31 cellular contexts compared by ENCODE assay signal in genomic region chr13:109209526-109209925, GRCh38.
"Had no signal": no experiment of that assay in that cellular context is flagged by ENCODE, and none has a peak within 500 bp of the region (broad histone marks: within the 10 kb centered on the region; RNA-seq: fewer than 3 reads in every experiment).

No MANE protein-coding gene starts in this region.

- H3K4me3 ChIP-seq: ascending aorta, coronary artery, dorsolateral prefrontal cortex, gastroesophageal sphincter, hepatocyte, mucosa of descending colon, stomach, thyroid gland, upper lobe of left lung, vagina had no signal

- H3K36me3 Mint-ChIP-seq: activated naive CD4-positive, alpha-beta T cell treated with anti-CD3 and anti-CD28 coated beads, Interleukin-2, amount 10 ng/mL, durations not matched to agents 7 days and 5 days; activated naive CD8-positive, alpha-beta T cell treated with anti-CD3 and anti-CD28 coated beads, Interleukin-2, amount 10 ng/mL, durations not matched to agents 7 days and 5 days; brain; natural killer cell treated with Interleukin-12 subunit alpha and Interleukin-12 subunit beta and Interleukin-15 and Interleukin-18, amount 100 ng/mL, for 72 hours; stimulated activated naive B cell treated with anti-CD40 and anti-IgM and Interleukin-4, amounts not matched to agents 10 μg/mL and 1 μg/mL and 100 μg/mL, for 72 hours had no signal

- H3K4me2 ChIP-seq: hepatocyte had no signal

- ATAC-seq: activated CD4-positive, CD25-positive, alpha-beta regulatory T cell treated with anti-CD3 and anti-CD28 coated beads, Interleukin-2, amount 50 U/mL, for 24 hours; gastroesophageal sphincter; left cardiac atrium; left ventricle myocardium superior; mucosa of descending colon; natural killer cell treated with Interleukin-12 subunit alpha and Interleukin-12 subunit beta and Interleukin-15 and Interleukin-18, amount 100 ng/mL, for 72 hours; right cardiac atrium; stimulated activated naive B cell treated with anti-CD40 and anti-IgM and Interleukin-4, amounts not matched to agents 10 μg/mL and 1 μg/mL and 100 μg/mL, for 72 hours had no signal

- H3K9me3 ChIP-seq: ascending aorta, gastroesophageal sphincter, mucosa of descending colon, stomach, thyroid gland, upper lobe of left lung, vagina had no signal

- H3K9me3 Mint-ChIP-seq: activated naive CD4-positive, alpha-beta T cell treated with anti-CD3 and anti-CD28 coated beads, Interleukin-2, amount 10 ng/mL, durations not matched to agents 7 days and 5 days; activated naive CD8-positive, alpha-beta T cell treated with anti-CD3 and anti-CD28 coated beads, Interleukin-2, amount 10 ng/mL, durations not matched to agents 7 days and 5 days; activated T-cell treated with anti-CD3 and anti-CD28 coated beads, Interleukin-2, amount 50 U/mL, for 24 hours; natural killer cell treated with Interleukin-12 subunit alpha and Interleukin-12 subunit beta and Interleukin-15 and Interleukin-18, amount 100 ng/mL, for 72 hours; stimulated activated naive B cell treated with anti-CD40 and anti-IgM and Interleukin-4, amounts not matched to agents 10 μg/mL and 1 μg/mL and 100 μg/mL, for 72 hours had no signal

- H3K27me3 Mint-ChIP-seq: activated naive CD4-positive, alpha-beta T cell treated with anti-CD3 and anti-CD28 coated beads, Interleukin-2, amount 10 ng/mL, durations not matched to agents 7 days and 5 days; activated naive CD8-positive, alpha-beta T cell treated with anti-CD3 and anti-CD28 coated beads, Interleukin-2, amount 10 ng/mL, durations not matched to agents 7 days and 5 days; activated T-cell treated with anti-CD3 and anti-CD28 coated beads, Interleukin-2, amount 50 U/mL, for 24 hours; brain had no signal

- H3K36me3 ChIP-seq: ascending aorta, gastroesophageal sphincter, stomach, thyroid gland, upper lobe of left lung, vagina, WERI-Rb-1 had no signal

- DNase-seq: activated CD4-positive, alpha-beta T cell treated with anti-CD3 and anti-CD28 coated beads for 48 hours; activated CD4-positive, alpha-beta T cell treated with anti-CD3 and anti-CD28 coated beads, Interleukin-2, amount 50 U/mL, for 48 hours; activated CD8-positive, alpha-beta memory T cell treated with anti-CD3 and anti-CD28 coated beads, Interleukin-2, amount 50 U/mL, for 48 hours; activated gamma-delta T cell; activated naive CD4-positive, alpha-beta T cell treated with anti-CD3 and anti-CD28 coated beads, Interleukin-2, amount 10 ng/mL, durations not matched to agents 7 days and 5 days; activated naive CD8-positive, alpha-beta T cell treated with anti-CD3 and anti-CD28 coated beads, Interleukin-2, amount 10 ng/mL, durations not matched to agents 7 days and 5 days; activated T-cell treated with anti-CD3 and anti-CD28 coated beads, Interleukin-2, amount 50 U/mL, for 24 hours; dorsolateral prefrontal cortex; effector memory CD4-positive, alpha-beta T cell; erythroblast; islet precursor cell; left cardiac atrium; left ventricle myocardium superior; mucosa of descending colon; posterior cingulate gyrus; right cardiac atrium; stimulated activated CD4-positive, alpha-beta T cell treated with anti-CD3 and anti-CD28 coated beads, Interleukin-15, amount 100 ng/mL, for 24 hours; stimulated activated CD4-positive, alpha-beta T cell treated with anti-CD3 and anti-CD28 coated beads, Interleukin-2, amount 100 ng/mL, for 24 hours; stimulated activated naive B cell treated with anti-CD40 and anti-IgM and Interleukin-4, amounts not matched to agents 10 μg/mL and 1 μg/mL and 100 μg/mL, for 72 hours; stomach; thyroid gland; upper lobe of left lung; WERI-Rb-1 had no signal

- H3K4me1 Mint-ChIP-seq: activated naive CD4-positive, alpha-beta T cell treated with anti-CD3 and anti-CD28 coated beads, Interleukin-2, amount 10 ng/mL, durations not matched to agents 7 days and 5 days; activated naive CD8-positive, alpha-beta T cell treated with anti-CD3 and anti-CD28 coated beads, Interleukin-2, amount 10 ng/mL, durations not matched to agents 7 days and 5 days; stimulated activated naive B cell treated with anti-CD40 and anti-IgM and Interleukin-4, amounts not matched to agents 10 μg/mL and 1 μg/mL and 100 μg/mL, for 72 hours had no signal

- H3K27ac Mint-ChIP-seq: activated naive CD4-positive, alpha-beta T cell treated with anti-CD3 and anti-CD28 coated beads, Interleukin-2, amount 10 ng/mL, durations not matched to agents 7 days and 5 days; activated naive CD8-positive, alpha-beta T cell treated with anti-CD3 and anti-CD28 coated beads, Interleukin-2, amount 10 ng/mL, durations not matched to agents 7 days and 5 days; activated T-cell treated with anti-CD3 and anti-CD28 coated beads, Interleukin-2, amount 50 U/mL, for 24 hours; brain; natural killer cell treated with Interleukin-12 subunit alpha and Interleukin-12 subunit beta and Interleukin-15 and Interleukin-18, amount 100 ng/mL, for 72 hours; stimulated activated naive B cell treated with anti-CD40 and anti-IgM and Interleukin-4, amounts not matched to agents 10 μg/mL and 1 μg/mL and 100 μg/mL, for 72 hours had no signal

- H3K4me3 Mint-ChIP-seq: activated naive CD4-positive, alpha-beta T cell treated with anti-CD3 and anti-CD28 coated beads, Interleukin-2, amount 10 ng/mL, durations not matched to agents 7 days and 5 days; activated naive CD8-positive, alpha-beta T cell treated with anti-CD3 and anti-CD28 coated beads, Interleukin-2, amount 10 ng/mL, durations not matched to agents 7 days and 5 days; activated T-cell treated with anti-CD3 and anti-CD28 coated beads, Interleukin-2, amount 50 U/mL, for 24 hours; brain; natural killer cell treated with Interleukin-12 subunit alpha and Interleukin-12 subunit beta and Interleukin-15 and Interleukin-18, amount 100 ng/mL, for 72 hours; stimulated activated naive B cell treated with anti-CD40 and anti-IgM and Interleukin-4, amounts not matched to agents 10 μg/mL and 1 μg/mL and 100 μg/mL, for 72 hours had no signal

- H3K27ac ChIP-seq: ascending aorta, coronary artery, dorsolateral prefrontal cortex, gastroesophageal sphincter, hepatocyte, stomach, thyroid gland, upper lobe of left lung, vagina, WERI-Rb-1 had no signal

- H2AFZ ChIP-seq: hepatocyte had no signal

- H3K4me1 ChIP-seq: ascending aorta, gastroesophageal sphincter, stomach, thyroid gland, vagina had no signal

- H3K27me3 ChIP-seq: ascending aorta, gastroesophageal sphincter, hepatocyte, stomach, thyroid gland, upper lobe of left lung, vagina had no signal
